In genomic region chr20:12316794-12317193, GRCh38 we compare ENCODE assay signal across 27 cellular contexts.
"Had no signal": no experiment of that assay in that cellular context is flagged by ENCODE, and none has a peak within 500 bp of the region (broad histone marks: within the 10 kb centered on the region; RNA-seq: fewer than 3 reads in every experiment).

No MANE protein-coding gene starts in this region.

- H3K9me3 Mint-ChIP-seq: nephron; neural progenitor cell; stimulated activated naive B cell treated with anti-CD40 and anti-IgM and Interleukin-4, amounts not matched to agents 10 μg/mL and 1 μg/mL and 100 μg/mL, for 72 hours; type B pancreatic cell had no signal

- H3K4me1 Mint-ChIP-seq: naive thymus-derived CD4-positive, alpha-beta T cell; natural killer cell; stimulated activated effector memory CD8-positive, alpha-beta T cell treated with anti-CD3 and anti-CD28 coated beads, Interleukin-12 subunit alpha, Interleukin-12 subunit beta, amount 100 ng/mL, for 72 hours; stimulated activated naive B cell treated with anti-CD40 and anti-IgM and Interleukin-4, amounts not matched to agents 10 μg/mL and 1 μg/mL and 100 μg/mL, for 72 hours; stimulated activated naive CD8-positive, alpha-beta T cell treated with anti-CD3 and anti-CD28 coated beads, Interleukin-15, amount 100 ng/mL, for 72 hours had no signal

- H3K4me3 Mint-ChIP-seq: naive thymus-derived CD4-positive, alpha-beta T cell; natural killer cell; nephron; neural progenitor cell; stimulated activated effector memory CD8-positive, alpha-beta T cell treated with anti-CD3 and anti-CD28 coated beads, Interleukin-12 subunit alpha, Interleukin-12 subunit beta, amount 100 ng/mL, for 72 hours; stimulated activated naive B cell treated with anti-CD40 and anti-IgM and Interleukin-4, amounts not matched to agents 10 μg/mL and 1 μg/mL and 100 μg/mL, for 72 hours; stimulated activated naive CD8-positive, alpha-beta T cell treated with anti-CD3 and anti-CD28 coated beads, Interleukin-15, amount 100 ng/mL, for 72 hours; type B pancreatic cell had no signal

- H3K36me3 ChIP-seq: neural progenitor cell, pancreas, sigmoid colon, suprapubic skin, tibial artery, transverse colon, upper lobe of right lung, uterus had no signal

- H3K27ac ChIP-seq: neural progenitor cell, pancreas, psoas muscle, sigmoid colon, suprapubic skin, testis, tibial artery, transverse colon, upper lobe of right lung, uterus had no signal

- H3K4me3 ChIP-seq: neural progenitor cell, pancreas, psoas muscle, sigmoid colon, suprapubic skin, testis, tibial artery, transverse colon, upper lobe of right lung, uterus had no signal

- H2AFZ ChIP-seq: neural progenitor cell had no signal

- ATAC-seq: naive thymus-derived CD4-positive, alpha-beta T cell; natural killer cell; pancreas; psoas muscle; right cardiac atrium; stimulated activated effector memory CD8-positive, alpha-beta T cell treated with anti-CD3 and anti-CD28 coated beads, Interleukin-12 subunit alpha, Interleukin-12 subunit beta, amount 100 ng/mL, for 72 hours; stimulated activated naive B cell treated with anti-CD40 and anti-IgM and Interleukin-4, amounts not matched to agents 10 μg/mL and 1 μg/mL and 100 μg/mL, for 72 hours; stimulated activated naive CD8-positive, alpha-beta T cell treated with anti-CD3 and anti-CD28 coated beads, Interleukin-15, amount 100 ng/mL, for 72 hours; stimulated activated naive CD8-positive, alpha-beta T cell treated with anti-CD3 and anti-CD28 coated beads, Interleukin-15, Interleukin-2, amounts not matched to agents 100 U/mL and 50 U/mL, for 24 hours; upper lobe of right lung had no signal

- H3K9me3 ChIP-seq: pancreas, psoas muscle, right lobe of liver, sigmoid colon, suprapubic skin, testis, tibial artery, transverse colon, upper lobe of right lung, uterus had no signal

- H3K4me2 ChIP-seq: neural progenitor cell had no signal

- DNase-seq: naive thymus-derived CD4-positive, alpha-beta T cell; natural killer cell; occipital lobe; pancreas; psoas muscle; right cardiac atrium; right lobe of liver; sigmoid colon; small intestine; stimulated activated CD4-positive, alpha-beta T cell treated with anti-CD3 and anti-CD28 coated beads, Interleukin-15, amount 100 ng/mL, for 24 hours; stimulated activated CD4-positive, alpha-beta T cell treated with anti-CD3 and anti-CD28 coated beads, Interleukin-2, amount 100 ng/mL, for 24 hours; stimulated activated CD4-positive, alpha-beta T cell treated with anti-CD3 and anti-CD28 coated beads, Interleukin-2, amount 100 ng/mL, for 48 hours; stimulated activated CD4-positive, alpha-beta T cell treated with anti-CD3 and anti-CD28 coated beads, Interleukin-4, amount 100 ng/mL, for 24 hours; stimulated activated naive B cell treated with anti-CD40 and anti-IgM and Interleukin-4, amounts not matched to agents 10 μg/mL and 1 μg/mL and 100 μg/mL, for 72 hours; stimulated activated naive CD8-positive, alpha-beta T cell treated with anti-CD3 and anti-CD28 coated beads, Interleukin-15, amount 100 ng/mL, for 72 hours; stimulated activated naive CD8-positive, alpha-beta T cell treated with anti-CD3 and anti-CD28 coated beads, Interleukin-15, Interleukin-2, amounts not matched to agents 100 U/mL and 50 U/mL, for 24 hours; substantia nigra; testis; tibial artery; transverse colon; upper lobe of right lung; uterus had no signal

- H3K9ac ChIP-seq: neural progenitor cell had no signal

- H3K27me3 ChIP-seq: neural progenitor cell, pancreas, right lobe of liver, sigmoid colon, suprapubic skin, testis, tibial artery, transverse colon, upper lobe of right lung, uterus had no signal

- H3K4me1 ChIP-seq: psoas muscle, sigmoid colon, suprapubic skin, tibial artery, transverse colon, upper lobe of right lung, uterus had no signal

- H3K27ac Mint-ChIP-seq: naive thymus-derived CD4-positive, alpha-beta T cell; natural killer cell; nephron; neural progenitor cell; stimulated activated effector memory CD8-positive, alpha-beta T cell treated with anti-CD3 and anti-CD28 coated beads, Interleukin-12 subunit alpha, Interleukin-12 subunit beta, amount 100 ng/mL, for 72 hours; stimulated activated naive B cell treated with anti-CD40 and anti-IgM and Interleukin-4, amounts not matched to agents 10 μg/mL and 1 μg/mL and 100 μg/mL, for 72 hours; stimulated activated naive CD8-positive, alpha-beta T cell treated with anti-CD3 and anti-CD28 coated beads, Interleukin-15, amount 100 ng/mL, for 72 hours; type B pancreatic cell had no signal

- H3K36me3 Mint-ChIP-seq: naive thymus-derived CD4-positive, alpha-beta T cell; natural killer cell; neural progenitor cell; stimulated activated effector memory CD8-positive, alpha-beta T cell treated with anti-CD3 and anti-CD28 coated beads, Interleukin-12 subunit alpha, Interleukin-12 subunit beta, amount 100 ng/mL, for 72 hours; stimulated activated naive B cell treated with anti-CD40 and anti-IgM and Interleukin-4, amounts not matched to agents 10 μg/mL and 1 μg/mL and 100 μg/mL, for 72 hours; type B pancreatic cell had no signal

- H3K27me3 Mint-ChIP-seq: naive thymus-derived CD4-positive, alpha-beta T cell; stimulated activated naive B cell treated with anti-CD40 and anti-IgM and Interleukin-4, amounts not matched to agents 10 μg/mL and 1 μg/mL and 100 μg/mL, for 72 hours; stimulated activated naive CD8-positive, alpha-beta T cell treated with anti-CD3 and anti-CD28 coated beads, Interleukin-15, amount 100 ng/mL, for 72 hours; type B pancreatic cell had no signal
